In genomic region chr10:126060232-126060935, GRCh38 we compare ENCODE assay signal across 11 cellular contexts.
DNase-seq lines count a peak whose midpoint lies in the region; ATAC-seq and TF ChIP-seq lines count a peak whose summit lies in the region.
"Had no signal": no experiment of that assay in that cellular context is flagged by ENCODE, and none has a peak within 500 bp of the region (broad histone marks: within the 10 kb centered on the region; RNA-seq: fewer than 3 reads in every experiment).

No MANE protein-coding gene starts in this region.

- H3K27me3 ChIP-seq in BJ (ENCODE audit: control insufficient read depth, insufficient read depth, low read length), result peaks cover 4% of the 10 kb centered on the region

- no peak for TF ChIP-seq CTCF in BJ (IDR thresholded peaks at IDR 0.05; ENCODE audit: insufficient read depth, low read depth, low read length)
- TF ChIP-seq CTCF in foreskin fibroblast (IDR thresholded peaks at IDR 0.05; ENCODE audit: low read depth, low read length), result no peak

- CTCF ChIA-PET in BJ (lab: Yijun Ruan, JAX), result no interaction called here

- ATAC-seq in SK-N-SH treated with all-trans-retinoic acid at 6 μM for 48 hours (peak; percentile 2; the same call in 2 of the 3 replicates), HG03097 (IDR thresholded peaks at IDR 0.05; ENCODE audit: low FRiP score, unreplicated experiment) (no peak), GM19351 (IDR thresholded peaks at IDR 0.05; ENCODE audit: unreplicated experiment) (no peak)

- H3K4me3 ChIP-seq in BJ (ENCODE audit: low read depth, low read length) (no peak overlapping the region), foreskin fibroblast (ENCODE audit: low read depth in 1 of 2, low read length in 2 of 2) (no peak overlapping the region)

- intact Hi-C loops in posterior vena cava (cut with DNase I), result loop anchor here in 1 of 2 donors (5.0 kb wide), 1 partner anchor 1648 kb away; no protein-coding TSS in a partner anchor

- POLR2A ChIA-PET in BJ (lab: Charles Lee), result no interaction called here

- no peaks in the 10 kb centered on the region for H3K36me3 ChIP-seq in BJ (ENCODE audit: control insufficient read depth, insufficient read depth, low read length)

- DNase-seq in BJ (ENCODE audit: low read depth), result peak; percentile 44
- DNase-seq in foreskin fibroblast, result peak; percentile 74 to 83
- peak; percentile 89 for DNase-seq in posterior vena cava (ENCODE audit: low spot score)
- no peak for DNase-seq in HuH-7.5 (ENCODE audit: low spot score)
- no peak for DNase-seq in activated CD4-positive, CD25-positive, alpha-beta regulatory T cell (lab: John Stamatoyannopoulos, UW)
- DNase-seq: cerebellar nuclear complex, COR-L47, substantia nigra had no signal

TF ChIP-seq in SK-N-SH treated with all-trans-retinoic acid at 6 μM for 48 hours, 23 proteins besides CTCF, POLR2A, EP300 and RAD21:
- TF ChIP-seq TCF4 (CRISPR knock-in tag; IDR thresholded peaks at IDR 0.05; ENCODE audit: borderline replicate concordance), result no peak
- TF ChIP-seq OSR1 (CRISPR knock-in tag; IDR thresholded peaks at IDR 0.05), result no peak
- no peak for TF ChIP-seq TSHZ2 (CRISPR knock-in tag; IDR thresholded peaks at IDR 0.05)
- TF ChIP-seq RARB (CRISPR knock-in tag; IDR thresholded peaks at IDR 0.05), result no peak
- no peak for TF ChIP-seq ZNF70 (CRISPR knock-in tag; IDR thresholded peaks at IDR 0.05)
- TF ChIP-seq PPARA (CRISPR knock-in tag; IDR thresholded peaks at IDR 0.05; ENCODE audit: borderline replicate concordance), result no peak
- no peak for TF ChIP-seq ZNF8 (CRISPR knock-in tag; IDR thresholded peaks at IDR 0.05)
- no peak for TF ChIP-seq GLIS3 (CRISPR knock-in tag; IDR thresholded peaks at IDR 0.05)
- TF ChIP-seq CSRNP3 (CRISPR knock-in tag; IDR thresholded peaks at IDR 0.05), result no peak
- no peak for TF ChIP-seq ZC3H10 (CRISPR knock-in tag; IDR thresholded peaks at IDR 0.05)
- no peak for TF ChIP-seq CSDC2 (CRISPR knock-in tag; IDR thresholded peaks at IDR 0.05)
- TF ChIP-seq TOX (CRISPR knock-in tag; IDR thresholded peaks at IDR 0.05; ENCODE audit: borderline replicate concordance), result no peak
- TF ChIP-seq BACH2 (CRISPR knock-in tag; IDR thresholded peaks at IDR 0.05; ENCODE audit: borderline replicate concordance), result no peak
- no peak for TF ChIP-seq ARNTL (CRISPR knock-in tag; IDR thresholded peaks at IDR 0.05; ENCODE audit: borderline replicate concordance, low read depth)
- TF ChIP-seq ZNF565 (CRISPR knock-in tag; conservative IDR thresholded peaks at IDR 0.05; ENCODE audit: low read depth), result no peak
- TF ChIP-seq, protein P1, sequence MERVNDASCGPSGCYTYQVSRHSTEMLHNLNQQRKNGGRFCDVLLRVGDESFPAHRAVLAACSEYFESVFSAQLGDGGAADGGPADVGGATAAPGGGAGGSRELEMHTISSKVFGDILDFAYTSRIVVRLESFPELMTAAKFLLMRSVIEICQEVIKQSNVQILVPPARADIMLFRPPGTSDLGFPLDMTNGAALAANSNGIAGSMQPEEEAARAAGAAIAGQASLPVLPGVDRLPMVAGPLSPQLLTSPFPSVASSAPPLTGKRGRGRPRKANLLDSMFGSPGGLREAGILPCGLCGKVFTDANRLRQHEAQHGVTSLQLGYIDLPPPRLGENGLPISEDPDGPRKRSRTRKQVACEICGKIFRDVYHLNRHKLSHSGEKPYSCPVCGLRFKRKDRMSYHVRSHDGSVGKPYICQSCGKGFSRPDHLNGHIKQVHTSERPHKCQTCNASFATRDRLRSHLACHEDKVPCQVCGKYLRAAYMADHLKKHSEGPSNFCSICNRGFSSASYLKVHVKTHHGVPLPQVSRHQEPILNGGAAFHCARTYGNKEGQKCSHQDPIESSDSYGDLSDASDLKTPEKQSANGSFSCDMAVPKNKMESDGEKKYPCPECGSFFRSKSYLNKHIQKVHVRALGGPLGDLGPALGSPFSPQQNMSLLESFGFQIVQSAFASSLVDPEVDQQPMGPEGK (CRISPR knock-in tag; IDR thresholded peaks at IDR 0.05; ENCODE audit: borderline replicate concordance), result no peak
- TF ChIP-seq ESRRG (CRISPR knock-in tag; IDR thresholded peaks at IDR 0.05), result no peak

Comparison
In these comparisons a context has a peak if more than half of its experiments do, and no peak if none do; other contexts are left out.
1. DNase-seq: peak in BJ (single experiment), foreskin fibroblast (2 of 2) and posterior vena cava (single experiment); none in HuH-7.5 (single experiment) and activated CD4-positive, CD25-positive, alpha-beta regulatory T cell (0 of 4).